Comparison of ENCODE assay signal across 17 cellular contexts in the genomic region with DNA sequence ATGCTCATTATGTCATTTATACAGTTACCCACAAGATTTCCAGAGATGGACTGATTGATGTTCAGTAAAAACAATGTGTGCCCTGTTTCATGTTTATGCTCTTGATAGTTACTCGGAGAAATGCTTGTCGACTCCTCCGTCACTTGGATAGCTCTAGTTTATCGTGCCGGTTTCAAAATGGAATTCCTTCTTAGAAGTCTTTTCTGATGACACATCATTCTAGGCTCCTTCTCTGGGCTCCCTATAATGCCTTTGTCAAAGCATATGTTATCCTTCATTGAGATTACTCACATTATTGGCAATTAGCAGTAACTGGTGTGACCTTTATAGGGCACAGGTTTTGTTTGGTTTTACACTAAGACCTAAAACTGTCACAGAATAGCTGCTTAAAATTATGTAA.
DNase-seq lines count a peak whose midpoint lies in the region; ATAC-seq and TF ChIP-seq lines count a peak whose summit lies in the region.
"Had no signal": no experiment of that assay in that cellular context is flagged by ENCODE, and none has a peak within 500 bp of the region (broad histone marks: within the 10 kb centered on the region; RNA-seq: fewer than 3 reads in every experiment).

No MANE protein-coding gene starts in this region.

- H3K27me3 ChIP-seq in fibroblast of lung (ENCODE audit: control insufficient read depth, insufficient read depth, low read length) (no peaks in the 10 kb centered on the region), smooth muscle cell (ENCODE audit: low read depth) (no peaks in the 10 kb centered on the region), brain microvascular endothelial cell (replicated peaks) (no peaks in the 10 kb centered on the region)
- H3K27me3 ChIP-seq: BLaER1 had no signal

- H3K27me3 Mint-ChIP-seq in stimulated activated naive CD8-positive, alpha-beta T cell treated with anti-CD3 and anti-CD28 coated beads, Interleukin-15, amount 100 ng/mL, for 72 hours: no peaks in the 10 kb centered on the region
- H3K27me3 Mint-ChIP-seq: CD4-positive, alpha-beta memory T cell had no signal

- 0% methylated on average over 5 of the region's 5 CpGs for WGBS in smooth muscle cell (ENCODE audit: low lambda C conversion rate)

- H2AFZ ChIP-seq in fibroblast of lung (ENCODE audit: low read length): no peak overlapping the region
- H2AFZ ChIP-seq in smooth muscle cell (ENCODE audit: low read depth): no peak overlapping the region
- H2AFZ ChIP-seq: GM23338 had no signal

- H3K4me1 ChIP-seq in fibroblast of lung (ENCODE audit: control insufficient read depth, extremely low read depth, insufficient read depth, low read length) (no peaks in the 10 kb centered on the region), smooth muscle cell (ENCODE audit: low read depth) (no peaks in the 10 kb centered on the region)
- H3K4me1 ChIP-seq: BLaER1 had no signal

- no peak overlapping the region for H3K27ac Mint-ChIP-seq in stimulated activated naive CD8-positive, alpha-beta T cell treated with anti-CD3 and anti-CD28 coated beads, Interleukin-15, amount 100 ng/mL, for 72 hours
- H3K27ac Mint-ChIP-seq: CD14-positive monocyte; CD4-positive, alpha-beta memory T cell; GM23338 had no signal

- H3F3A ChIP-seq in smooth muscle cell (ENCODE audit: low read depth): no peaks in the 10 kb centered on the region

- H3K4me1 Mint-ChIP-seq in stimulated activated naive CD8-positive, alpha-beta T cell treated with anti-CD3 and anti-CD28 coated beads, Interleukin-15, amount 100 ng/mL, for 72 hours: no peaks in the 10 kb centered on the region
- H3K4me1 Mint-ChIP-seq: CD14-positive monocyte; CD4-positive, alpha-beta memory T cell; GM23338 had no signal

- in situ Hi-C loops in brain microvascular endothelial cell (cut with HindIII; ENCODE audit: low pct_ligation_motif_present, low sequenced_read_pairs): no loop called here

- H3K4me3 Mint-ChIP-seq in stimulated activated naive CD8-positive, alpha-beta T cell treated with anti-CD3 and anti-CD28 coated beads, Interleukin-15, amount 100 ng/mL, for 72 hours: no peak overlapping the region
- H3K4me3 Mint-ChIP-seq: CD14-positive monocyte; CD4-positive, alpha-beta memory T cell; GM23338 had no signal

- H3K79me2 ChIP-seq in fibroblast of lung (ENCODE audit: control insufficient read depth, insufficient read depth, low read length): no peaks in the 10 kb centered on the region
- H3K79me2 ChIP-seq in smooth muscle cell (ENCODE audit: low read depth): no peaks in the 10 kb centered on the region

- H3K9me3 Mint-ChIP-seq in stimulated activated naive CD8-positive, alpha-beta T cell treated with anti-CD3 and anti-CD28 coated beads, Interleukin-15, amount 100 ng/mL, for 72 hours: no peaks in the 10 kb centered on the region

- H3K9me3 ChIP-seq in fibroblast of lung (ENCODE audit: control insufficient read depth, insufficient read depth, low read depth, low read length): no peaks in the 10 kb centered on the region
- no peaks in the 10 kb centered on the region for H3K9me3 ChIP-seq in smooth muscle cell (replicated peaks; ENCODE audit: low read depth)
- H3K9me3 ChIP-seq: BLaER1 had no signal

- H4K20me1 ChIP-seq in fibroblast of lung (ENCODE audit: control insufficient read depth, extremely low read depth, insufficient read depth, low read length) (no peaks in the 10 kb centered on the region), smooth muscle cell (ENCODE audit: low read depth) (no peaks in the 10 kb centered on the region)
- H4K20me1 ChIP-seq: BLaER1 had no signal

- H3K36me3 ChIP-seq in fibroblast of lung (ENCODE audit: control insufficient read depth, insufficient read depth, low read length): no peaks in the 10 kb centered on the region
- no peaks in the 10 kb centered on the region for H3K36me3 ChIP-seq in smooth muscle cell (ENCODE audit: low read depth)
- H3K36me3 ChIP-seq in brain microvascular endothelial cell (replicated peaks): no peaks in the 10 kb centered on the region
- H3K36me3 ChIP-seq: BLaER1 had no signal

- no peak overlapping the region for H3K27ac ChIP-seq in fibroblast of lung (ENCODE audit: insufficient read depth, low read length)
- H3K27ac ChIP-seq in smooth muscle cell (ENCODE audit: low read depth): peak overlapping the region; percentile 4
- no peak overlapping the region for H3K27ac ChIP-seq in brain microvascular endothelial cell
- H3K27ac ChIP-seq: BLaER1 had no signal

- DNase-seq in NCI-H69 (lab: John Stamatoyannopoulos, UW) (peak; percentile 14), fibroblast of lung (ENCODE audit: low read depth in 2 of 2) (peak; percentile 1 to 62), islet precursor cell (peak; percentile 56), smooth muscle cell (lab: John Stamatoyannopoulos, UW; ENCODE audit: unreplicated experiment) (no peak), hepatic stellate cell (ENCODE audit: low spot score) (no peak), brain microvascular endothelial cell (no peak), cerebellar cortex (ENCODE audit: low spot score) (no peak)
- no peak for DNase-seq in stimulated activated naive CD8-positive, alpha-beta T cell treated with anti-CD3 and anti-CD28 coated beads, Interleukin-15, amount 100 ng/mL, for 72 hours
- DNase-seq: 8988T; Calu3; CD4-positive, alpha-beta memory T cell; DMS79 treated with DMSO at 0.1 percent for 48 hours; GF-D8; HCEC 1CT had no signal

- TF ChIP-seq CTCF in fibroblast of lung (conservative IDR thresholded peaks at IDR 0.05 in 1 of 2, IDR thresholded peaks at IDR 0.05 in 1 of 2; ENCODE audit: low read depth in 1 of 2, low read length in 2 of 2) (no peak), smooth muscle cell (IDR thresholded peaks at IDR 0.05; ENCODE audit: borderline replicate concordance, insufficient read depth, poor library complexity, severe bottlenecking) (no peak), brain microvascular endothelial cell (IDR thresholded peaks at IDR 0.05; ENCODE audit: low read depth, low read length, missing control alignments) (no peak)

- H3K4me3 ChIP-seq in fibroblast of lung (replicated peaks in 1 of 4; ENCODE audit: control extremely low read depth in 1 of 4, insufficient read depth in 1 of 4, low read depth in 3 of 4, low read length in 4 of 4): no peak overlapping the region
- H3K4me3 ChIP-seq in smooth muscle cell: no peak overlapping the region
- H3K4me3 ChIP-seq in brain microvascular endothelial cell (ENCODE audit: low read depth, low read length): no peak overlapping the region
- H3K4me3 ChIP-seq: BLaER1, GM23338 had no signal

- no peak for ATAC-seq in stimulated activated naive CD8-positive, alpha-beta T cell treated with anti-CD3 and anti-CD28 coated beads, Interleukin-15, amount 100 ng/mL, for 72 hours
- ATAC-seq: GM23338 had no signal

- H3K9ac ChIP-seq in fibroblast of lung (ENCODE audit: insufficient read depth, low read length): no peak overlapping the region
- no peak overlapping the region for H3K9ac ChIP-seq in smooth muscle cell (ENCODE audit: low read depth)
- H3K9ac ChIP-seq: BLaER1 had no signal

- H3K4me2 ChIP-seq in fibroblast of lung (ENCODE audit: extremely low read depth, insufficient read depth, low read length) (no peak overlapping the region), smooth muscle cell (peak overlapping the region; percentile 54)
- H3K4me2 ChIP-seq: BLaER1, GM23338 had no signal

Comparison
In these comparisons a context has a peak if more than half of its experiments do, and no peak if none do; other contexts are left out.
1. DNase-seq: peak in NCI-H69 (single experiment), fibroblast of lung (2 of 2) and islet precursor cell (single experiment); none in smooth muscle cell (single experiment), hepatic stellate cell (single experiment), brain microvascular endothelial cell (single experiment), stimulated activated naive CD8-positive, alpha-beta T cell treated with anti-CD3 and anti-CD28 coated beads, Interleukin-15, amount 100 ng/mL, for 72 hours (0 of 2) and cerebellar cortex (single experiment).